In the genomic region with DNA sequence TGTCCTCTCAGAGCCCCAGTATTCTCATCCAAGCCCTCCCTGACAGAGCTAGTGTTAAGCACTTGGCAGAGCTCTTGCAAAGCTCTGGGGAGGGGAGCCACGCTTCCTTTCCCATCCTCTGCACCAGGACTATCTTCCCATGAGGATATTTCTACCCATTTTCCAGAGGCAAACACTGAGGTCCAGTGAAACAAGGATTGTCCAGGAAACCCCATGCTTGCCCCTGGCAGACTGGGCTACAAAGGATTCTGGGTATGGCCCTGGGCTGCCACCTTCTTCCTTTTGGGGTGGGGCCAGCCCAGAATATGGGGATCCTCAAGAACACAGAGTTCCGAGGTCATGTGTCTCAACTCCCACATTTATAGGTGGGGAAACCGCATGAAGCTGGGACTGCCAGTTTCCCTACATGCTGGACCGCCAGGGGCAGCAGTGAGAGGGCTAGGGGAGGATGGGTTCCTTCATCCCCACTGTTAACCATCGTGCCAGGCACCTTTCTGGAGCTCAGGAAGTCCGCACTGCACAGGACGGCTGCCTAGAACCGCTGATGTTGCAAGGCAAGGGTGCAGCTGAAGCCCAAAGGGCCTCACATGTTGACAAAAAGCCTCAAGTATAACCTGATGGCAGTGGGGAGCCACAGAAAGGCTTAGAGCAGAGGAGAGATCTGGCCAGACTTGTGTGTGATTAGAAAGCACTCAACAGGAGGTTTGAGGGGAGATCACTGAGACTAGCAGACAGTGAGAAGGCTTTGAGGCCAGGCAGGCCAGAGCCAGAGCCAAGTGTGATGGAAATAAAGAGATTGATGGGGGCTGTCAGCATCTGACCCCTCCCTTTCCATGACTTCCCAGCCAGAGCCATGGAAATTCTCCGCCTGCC, we compare ENCODE assay signal across 14 cellular contexts. TPM values are rescaled to one million over a fixed set of nuclear protein-coding genes. Genes with fewer than 3 reads are reported as not detected.
A peak's percentile ranks its signal among the peaks of the same experiment; 100 is the strongest.
DNase-seq lines count a peak whose midpoint lies in the region; ATAC-seq, FAIRE-seq and TF ChIP-seq lines count a peak whose summit lies in the region.
"Had no signal": no experiment of that assay in that cellular context is flagged by ENCODE, and none has a peak within 500 bp of the region (broad histone marks: within the 10 kb centered on the region; RNA-seq: fewer than 3 reads in every experiment).

No MANE protein-coding gene starts in this region.

- H3K27me3 Mint-ChIP-seq in CD4-positive, CD25-positive, alpha-beta regulatory T cell: peaks cover 19% of the 10 kb centered on the region

- H3K36me3 Mint-ChIP-seq in CD4-positive, CD25-positive, alpha-beta regulatory T cell: no peaks in the 10 kb centered on the region
- H3K36me3 Mint-ChIP-seq: naive thymus-derived CD8-positive, alpha-beta T cell had no signal

- no peaks in the 10 kb centered on the region for H3K36me3 ChIP-seq in CD4-positive, CD25-positive, alpha-beta regulatory T cell (ENCODE audit: control insufficient read depth, insufficient read depth, low read length)
- no peaks in the 10 kb centered on the region for H3K36me3 ChIP-seq in kidney (ENCODE audit: control insufficient read depth in 1 of 2, insufficient read depth in 2 of 2, low read length in 2 of 2)

- no peak for FAIRE-seq in kidney (lab: Jason Lieb, UNC)
- FAIRE-seq in D721Med (lab: Jason Lieb, UNC): no peak
- FAIRE-seq: GM18507, HTR-8/SVneo had no signal

- H3K27ac Mint-ChIP-seq in CD4-positive, CD25-positive, alpha-beta regulatory T cell: peak overlapping the region in 2 of 3 donors; percentile 72 to 73
- H3K27ac Mint-ChIP-seq: activated T-helper 2 cell treated with anti-CD3 and anti-CD28 coated beads, Interferon-gamma antibody, Interleukin-2, Interleukin-4, amounts not matched to agents 10 μg/mL and 5 μg/mL and 100 μg/mL, durations not matched to agents 14 hours and 24 hours and 36 hours had no signal

- peak overlapping the region in 1 of 4 donors; percentile 51 for H3K4me3 Mint-ChIP-seq in CD4-positive, CD25-positive, alpha-beta regulatory T cell
- H3K4me3 Mint-ChIP-seq: naive thymus-derived CD8-positive, alpha-beta T cell had no signal

- no peak overlapping the region for H3K4me3 ChIP-seq in AG04450 (ENCODE audit: low read depth, low read length)
- H3K4me3 ChIP-seq in CD4-positive, CD25-positive, alpha-beta regulatory T cell (ENCODE audit: low read depth, low read length): no peak overlapping the region
- H3K4me3 ChIP-seq in kidney (ENCODE audit: low read length in 2 of 2): no peak overlapping the region
- H3K4me3 ChIP-seq in coronary artery: no peak overlapping the region

- no peak overlapping the region for H3K9ac ChIP-seq in kidney (ENCODE audit: low read length in 2 of 2)

- no peaks in the 10 kb centered on the region for H3K9me3 Mint-ChIP-seq in CD4-positive, CD25-positive, alpha-beta regulatory T cell
- H3K9me3 Mint-ChIP-seq: activated T-helper 2 cell treated with anti-CD3 and anti-CD28 coated beads, Interferon-gamma antibody, Interleukin-2, Interleukin-4, amounts not matched to agents 10 μg/mL and 5 μg/mL and 100 μg/mL, durations not matched to agents 14 hours and 24 hours and 36 hours; naive thymus-derived CD8-positive, alpha-beta T cell had no signal

- H3K4me1 ChIP-seq in CD4-positive, CD25-positive, alpha-beta regulatory T cell (ENCODE audit: control insufficient read depth, insufficient read depth, low read length, poor library complexity, severe bottlenecking): peaks cover 9% of the 10 kb centered on the region
- H3K4me1 ChIP-seq in kidney (ENCODE audit: control insufficient read depth in 1 of 2, insufficient read depth in 1 of 2, low read depth in 1 of 2, low read length in 2 of 2): peaks cover 0 to 6% of the 10 kb centered on the region in 2 donors

- peaks cover 0 to 15% (median 5%) of the 10 kb centered on the region in 4 donors for H3K4me1 Mint-ChIP-seq in CD4-positive, CD25-positive, alpha-beta regulatory T cell

- DNase-seq in AG04450 (ENCODE audit: low read depth, low spot score): no peak
- DNase-seq in CD4-positive, CD25-positive, alpha-beta regulatory T cell: no peak
- DNase-seq in RWPE1 (ENCODE audit: low spot score): no peak
- DNase-seq in kidney: no peak
- no peak for DNase-seq in NCI-H2227 treated with DMSO at 0.1 percent for 48 hours (lab: John Stamatoyannopoulos, UW)
- no peak for DNase-seq in D721Med (ENCODE audit: insufficient read length, low spot score)
- no peak for DNase-seq in coronary artery (ENCODE audit: low spot score)
- DNase-seq: DMS153; islet precursor cell; naive thymus-derived CD8-positive, alpha-beta T cell; NCI-H187 treated with DMSO at 0.1 percent for 48 hours had no signal

- H3K9me3 ChIP-seq in AG04450 (ENCODE audit: control insufficient read depth, insufficient read depth, low read length) (no peaks in the 10 kb centered on the region), kidney (ENCODE audit: control insufficient read depth in 1 of 2, low read length in 2 of 2) (no peaks in the 10 kb centered on the region)
- H3K9me3 ChIP-seq in CD4-positive, CD25-positive, alpha-beta regulatory T cell (ENCODE audit: control insufficient read depth in 2 of 2, low read length in 2 of 2): no peaks in the 10 kb centered on the region

- H3K27me3 ChIP-seq in AG04450 (ENCODE audit: control insufficient read depth, insufficient read depth, low read length): no peaks in the 10 kb centered on the region
- H3K27me3 ChIP-seq in CD4-positive, CD25-positive, alpha-beta regulatory T cell (ENCODE audit: control insufficient read depth, insufficient read depth, low read length): no peaks in the 10 kb centered on the region

- POLR2A ChIA-PET in AG04450 (lab: Yijun Ruan, JAX) (no interaction called here), RWPE1 (lab: Yijun Ruan, JAX; ENCODE audit: low non-redundant PET) (no interaction called here)

- TF ChIP-seq CTCF in AG04450 (IDR thresholded peaks at IDR 0.05; ENCODE audit: low read depth, low read length) (peak; percentile 67), RWPE1 (conservative IDR thresholded peaks at IDR 0.05; ENCODE audit: low read depth) (peak; percentile 45), kidney (IDR thresholded peaks at IDR 0.05; ENCODE audit: borderline replicate concordance, extremely low read depth, insufficient read depth) (peak; percentile 10), D721Med (IDR thresholded peaks at IDR 0.05; ENCODE audit: insufficient read depth, missing control alignments) (no peak), coronary artery (IDR thresholded peaks at IDR 0.05) (no peak)

- CTCF ChIA-PET in AG04450 (lab: Charles Lee) (interaction anchor here (0.8 to 2.2 kb wide), 9 partner anchors 9 to 85 kb away, joined by 3 to 16 read pairs (median 4); no protein-coding TSS in a partner anchor), RWPE1 (lab: Yijun Ruan, JAX) (interaction anchor here (0.7 to 1.0 kb wide), 2 partner anchors 13 to 14 kb away, joined by 3 read pairs; no protein-coding TSS in a partner anchor)

- intact Hi-C loops in kidney (cut with DNase I): no loop called here

- H3K27ac ChIP-seq in AG04450 (ENCODE audit: low read depth, low read length) (no peak overlapping the region), RWPE1 (peak overlapping the region; percentile 37), kidney (ENCODE audit: low read depth in 2 of 2, low read length in 2 of 2) (no peak overlapping the region), coronary artery (no peak overlapping the region)
- H3K27ac ChIP-seq in CD4-positive, CD25-positive, alpha-beta regulatory T cell (ENCODE audit: insufficient read depth, low read length, poor library complexity, severe bottlenecking): no peak overlapping the region

- no peak for ATAC-seq in CD4-positive, CD25-positive, alpha-beta regulatory T cell (ENCODE audit: low read depth in 2 of 2)
- ATAC-seq: naive thymus-derived CD8-positive, alpha-beta T cell had no signal

RNA-seq across cellular contexts. Expression of gene CCDC85C, which starts 5.5 kb away (rescaled TPM):
- 7.2 and 8.5 TPM in 2 replicates for polyA plus RNA-seq in AG04450 (2011; rRNA removed)
- polyA minus RNA-seq in AG04450 (2011; rRNA and poly(A)+ RNA removed): 11.3 and 13.8 TPM in 2 replicates
- total RNA-seq in CD4-positive, CD25-positive, alpha-beta regulatory T cell: 6.3 TPM
- 1 to 10 TPM in 1 of 4 donors, under 1 TPM in 3; 0.62 to 2.4 (median 0.84) TPM for polyA plus RNA-seq in CD4-positive, CD25-positive, alpha-beta regulatory T cell
- total RNA-seq in kidney: 21.4 TPM
- 14.7 TPM for polyA plus RNA-seq in kidney (ENCODE audit: insufficient read depth, low read depth, low replicate concordance)

RNA-seq across cellular contexts. Expression of gene HHIPL1, which starts 35.4 kb away (rescaled TPM):
- polyA plus RNA-seq in AG04450 (2011; rRNA removed) (1.1 and 1.2 TPM in 2 replicates), kidney (ENCODE audit: insufficient read depth, low read depth, low replicate concordance) (0.32 TPM)
- 1.3 and 1.7 TPM in 2 replicates for polyA minus RNA-seq in AG04450 (2011; rRNA and poly(A)+ RNA removed)
- not detected for total RNA-seq in CD4-positive, CD25-positive, alpha-beta regulatory T cell
- under 1 TPM in 1 of 4 donors, not detected in 3; 0.23 TPM for polyA plus RNA-seq in CD4-positive, CD25-positive, alpha-beta regulatory T cell
- 0.88 TPM for total RNA-seq in kidney
- total RNA-seq: activated T-helper 2 cell treated with anti-CD3 and anti-CD28 coated beads, Interferon-gamma antibody, Interleukin-2, Interleukin-4, amounts not matched to agents 10 μg/mL and 5 μg/mL and 100 μg/mL, durations not matched to agents 14 hours and 24 hours and 36 hours had no signal
- polyA plus RNA-seq: naive thymus-derived CD8-positive, alpha-beta T cell had no signal

Comparison
In these comparisons a context has a peak if more than half of its experiments do, and no peak if none do; other contexts are left out.
1. CTCF ChIP-seq: peak in AG04450 (single experiment), RWPE1 (single experiment) and kidney (single experiment); none in D721Med (single experiment) and coronary artery (single experiment).